In the genomic region with DNA sequence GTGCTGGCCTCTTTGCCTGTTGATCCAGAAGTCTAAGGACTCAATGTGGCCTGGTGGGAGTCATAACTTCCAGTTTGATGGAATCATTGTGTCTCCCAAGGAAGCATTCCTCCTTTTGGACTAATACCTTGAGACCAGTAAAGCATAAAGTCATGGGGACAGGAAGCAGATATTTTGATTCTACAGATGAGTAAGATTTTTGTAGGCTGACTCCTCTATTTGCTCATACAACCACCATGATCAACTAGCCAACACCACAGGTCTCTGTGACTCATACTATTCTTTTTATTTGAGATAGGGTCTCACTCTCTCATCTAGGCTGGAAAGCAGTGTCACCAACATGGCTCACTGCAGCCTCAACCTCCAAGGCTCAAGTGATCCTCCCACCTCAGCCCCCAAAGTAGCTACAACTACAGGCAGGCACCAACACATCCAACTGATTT, we compare ENCODE assay signal across 1 cellular context.
A peak's percentile ranks its signal among the peaks of the same experiment; 100 is the strongest.
TF ChIP-seq lines count a peak whose summit lies in the region.

No MANE protein-coding gene starts in this region.

TF ChIP-seq in GM12878, 131 proteins besides CTCF, POLR2A, EP300 and RAD21:
- TF ChIP-seq KAT2A (conservative IDR thresholded peaks at IDR 0.05; ENCODE audit: control insufficient read depth, low read depth, low read length) (no peak), TARDBP (IDR thresholded peaks at IDR 0.05; ENCODE audit: borderline replicate concordance) (no peak), SREBF2 (IDR thresholded peaks at IDR 0.05; ENCODE audit: low read length) (no peak), CBFB (IDR thresholded peaks at IDR 0.05; ENCODE audit: low read depth) (no peak), SMARCA5 (IDR thresholded peaks at IDR 0.05) (no peak), CEBPB (IDR thresholded peaks at IDR 0.05; ENCODE audit: borderline replicate concordance in 1 of 2, low read depth in 2 of 2, low read length in 2 of 2) (no peak), RUNX3 (IDR thresholded peaks at IDR 0.05; ENCODE audit: low read length) (peak; percentile 47), NR2F1 (conservative IDR thresholded peaks at IDR 0.05) (no peak), CHD2 (IDR thresholded peaks at IDR 0.05; ENCODE audit: borderline replicate concordance, low read depth, low read length) (no peak), ZNF687 (IDR thresholded peaks at IDR 0.05) (no peak), IKZF2 (IDR thresholded peaks at IDR 0.05) (0 out of 4 replicates have a peak, but pooled peaks of 1 of the 2 experiments have one; percentile 45), JUNB (IDR thresholded peaks at IDR 0.05) (peak; percentile 72)
- TF ChIP-seq, protein P1, sequence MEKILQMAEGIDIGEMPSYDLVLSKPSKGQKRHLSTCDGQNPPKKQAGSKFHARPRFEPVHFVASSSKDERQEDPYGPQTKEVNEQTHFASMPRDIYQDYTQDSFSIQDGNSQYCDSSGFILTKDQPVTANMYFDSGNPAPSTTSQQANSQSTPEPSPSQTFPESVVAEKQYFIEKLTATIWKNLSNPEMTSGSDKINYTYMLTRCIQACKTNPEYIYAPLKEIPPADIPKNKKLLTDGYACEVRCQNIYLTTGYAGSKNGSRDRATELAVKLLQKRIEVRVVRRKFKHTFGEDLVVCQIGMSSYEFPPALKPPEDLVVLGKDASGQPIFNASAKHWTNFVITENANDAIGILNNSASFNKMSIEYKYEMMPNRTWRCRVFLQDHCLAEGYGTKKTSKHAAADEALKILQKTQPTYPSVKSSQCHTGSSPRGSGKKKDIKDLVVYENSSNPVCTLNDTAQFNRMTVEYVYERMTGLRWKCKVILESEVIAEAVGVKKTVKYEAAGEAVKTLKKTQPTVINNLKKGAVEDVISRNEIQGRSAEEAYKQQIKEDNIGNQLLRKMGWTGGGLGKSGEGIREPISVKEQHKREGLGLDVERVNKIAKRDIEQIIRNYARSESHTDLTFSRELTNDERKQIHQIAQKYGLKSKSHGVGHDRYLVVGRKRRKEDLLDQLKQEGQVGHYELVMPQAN (conservative IDR thresholded peaks at IDR 0.05) = no peak
